5 cellular contexts compared by ENCODE assay signal in genomic region chr1:241317676-241318075, GRCh38. TPM values are rescaled to one million over a fixed set of nuclear protein-coding genes. Genes with fewer than 3 reads are reported as not detected.
"Had no signal": no experiment of that assay in that cellular context is flagged by ENCODE, and none has a peak within 500 bp of the region (broad histone marks: within the 10 kb centered on the region; RNA-seq: fewer than 3 reads in every experiment).

No MANE protein-coding gene starts in this region.

- DNase-seq: H9, HCEC 1CT, IMR-90 had no signal

- H3K4me3 ChIP-seq: GM23338, K562 had no signal

RNA-seq across cellular contexts. Expression of gene RGS7, which starts 39.3 kb away (rescaled TPM):
- total RNA-seq: K562 had no signal
- polyA plus RNA-seq: K562 had no signal
